21 cellular contexts compared by ENCODE assay signal in genomic region chr1:117683571-117684285, GRCh38.
A peak's percentile ranks its signal among the peaks of the same experiment; 100 is the strongest.
DNase-seq lines count a peak whose midpoint lies in the region; ATAC-seq and TF ChIP-seq lines count a peak whose summit lies in the region.
"Had no signal": no experiment of that assay in that cellular context is flagged by ENCODE, and none has a peak within 500 bp of the region (broad histone marks: within the 10 kb centered on the region; RNA-seq: fewer than 3 reads in every experiment).

No MANE protein-coding gene starts in this region.

- intact Hi-C loops in CD4-positive, alpha-beta memory T cell (cut with micrococcal nuclease): no loop called here

- peaks cover 0 to 4% (median under 1%) of the 10 kb centered on the region in 4 donors for H3K4me1 Mint-ChIP-seq in CD4-positive, alpha-beta memory T cell
- H3K4me1 Mint-ChIP-seq: naive thymus-derived CD8-positive, alpha-beta T cell; stimulated activated naive CD8-positive, alpha-beta T cell treated with anti-CD3 and anti-CD28 coated beads, Interleukin-15, amount 100 ng/mL, for 72 hours had no signal

- POLR2A ChIA-PET in CD4-positive, alpha-beta memory T cell (lab: Charles Lee; ENCODE audit: partially characterized antibody): no interaction called here

- H3K4me3 Mint-ChIP-seq in CD4-positive, alpha-beta memory T cell: no peak overlapping the region
- H3K4me3 Mint-ChIP-seq: brain; naive thymus-derived CD8-positive, alpha-beta T cell; stimulated activated naive CD8-positive, alpha-beta T cell treated with anti-CD3 and anti-CD28 coated beads, Interleukin-15, amount 100 ng/mL, for 72 hours; T-helper 17 cell had no signal

- no peak for TF ChIP-seq CTCF in AG10803 (conservative IDR thresholded peaks at IDR 0.05; ENCODE audit: low read length)

- H3K27ac Mint-ChIP-seq in CD4-positive, alpha-beta memory T cell: peak overlapping the region in 1 of 7 donors; percentile 72
- H3K27ac Mint-ChIP-seq: brain; naive thymus-derived CD8-positive, alpha-beta T cell; progenitor cell of endocrine pancreas; stimulated activated naive CD8-positive, alpha-beta T cell treated with anti-CD3 and anti-CD28 coated beads, Interleukin-15, amount 100 ng/mL, for 72 hours; T-helper 17 cell had no signal

- no peaks in the 10 kb centered on the region for H3K36me3 Mint-ChIP-seq in CD4-positive, alpha-beta memory T cell
- H3K36me3 Mint-ChIP-seq: brain; naive thymus-derived CD8-positive, alpha-beta T cell had no signal

- CTCF ChIA-PET in CD4-positive, alpha-beta memory T cell (lab: Charles Lee; ENCODE audit: partially characterized antibody): interaction anchor here (19.1 kb wide), 1 partner anchor 72 kb away, joined by 179 read pairs; no protein-coding TSS in a partner anchor

- no peaks in the 10 kb centered on the region for H3K4me1 ChIP-seq in CD4-positive, alpha-beta memory T cell (ENCODE audit: insufficient read depth, low read length)
- H3K4me1 ChIP-seq: vagina had no signal

- DNase-seq in AG10803 (ENCODE audit: low read depth) (peak; percentile 86), LHCN-M2 (ENCODE audit: low read depth) (peak; percentile 68), astrocyte of the hippocampus (ENCODE audit: low read depth, low spot score) (peak; percentile 76), islet precursor cell (peak; percentile 26), NCI-H1105 (lab: John Stamatoyannopoulos, UW) (no peak), NK-92 (lab: John Stamatoyannopoulos, UW; ENCODE audit: unreplicated experiment) (no peak)
- no peak for DNase-seq in CD4-positive, alpha-beta memory T cell
- DNase-seq: activated gamma-delta T cell treated with Interleukin-2 at 50 U/mL for 16 hours; MM.1S; naive thymus-derived CD8-positive, alpha-beta T cell; NCI-H2029 treated with DMSO at 0.1 percent for 48 hours; NCI-H524; stimulated activated CD4-positive, alpha-beta T cell treated with anti-CD3 and anti-CD28 coated beads, Interleukin-15, amount 100 ng/mL, for 24 hours; stimulated activated naive CD8-positive, alpha-beta T cell treated with anti-CD3 and anti-CD28 coated beads, Interleukin-15, amount 100 ng/mL, for 72 hours; T-helper 17 cell had no signal

- H3K9me3 Mint-ChIP-seq in CD4-positive, alpha-beta memory T cell: peaks cover 0 to 3% (median 0%) of the 10 kb centered on the region in 8 donors
- H3K9me3 Mint-ChIP-seq: brain; naive thymus-derived CD8-positive, alpha-beta T cell; stimulated activated naive CD8-positive, alpha-beta T cell treated with anti-CD3 and anti-CD28 coated beads, Interleukin-15, amount 100 ng/mL, for 72 hours had no signal

- H3K36me3 ChIP-seq in CD4-positive, alpha-beta memory T cell (ENCODE audit: insufficient read depth, low read length): no peaks in the 10 kb centered on the region
- H3K36me3 ChIP-seq: esophagus muscularis mucosa, vagina had no signal

- H3K27me3 ChIP-seq in CD4-positive, alpha-beta memory T cell (ENCODE audit: insufficient read depth, low read length): no peaks in the 10 kb centered on the region
- H3K27me3 ChIP-seq: esophagus muscularis mucosa, vagina had no signal

- ATAC-seq in HG03354 (IDR thresholded peaks at IDR 0.05; ENCODE audit: poor library complexity, severe bottlenecking, unreplicated experiment): no peak
- ATAC-seq: naive thymus-derived CD8-positive, alpha-beta T cell; stimulated activated naive CD8-positive, alpha-beta T cell treated with anti-CD3 and anti-CD28 coated beads, Interleukin-15, amount 100 ng/mL, for 72 hours; T-helper 17 cell had no signal

- H3K9me3 ChIP-seq in CD4-positive, alpha-beta memory T cell (ENCODE audit: control insufficient read depth in 1 of 2, low read length in 2 of 2): no peaks in the 10 kb centered on the region
- H3K9me3 ChIP-seq: esophagus muscularis mucosa, vagina had no signal

- H3K27ac ChIP-seq in CD4-positive, alpha-beta memory T cell (ENCODE audit: low read depth, low read length): no peak overlapping the region
- H3K27ac ChIP-seq: esophagus muscularis mucosa, vagina had no signal

- peaks cover under 1 to 2% of the 10 kb centered on the region in 2 donors for H3K27me3 Mint-ChIP-seq in CD4-positive, alpha-beta memory T cell

- H3K4me3 ChIP-seq in AG10803 (ENCODE audit: low read length): no peak overlapping the region
- no peak overlapping the region for H3K4me3 ChIP-seq in CD4-positive, alpha-beta memory T cell (ENCODE audit: low read length in 2 of 2)
- H3K4me3 ChIP-seq: dorsolateral prefrontal cortex, esophagus muscularis mucosa, vagina had no signal

Comparison
In these comparisons a context has a peak if more than half of its experiments do, and no peak if none do; other contexts are left out.
1. DNase-seq: peak in AG10803 (single experiment), LHCN-M2 (single experiment), astrocyte of the hippocampus (single experiment) and islet precursor cell (single experiment); none in CD4-positive, alpha-beta memory T cell (0 of 5), NCI-H1105 (single experiment) and NK-92 (single experiment).